In genomic region chr6:76703285-76703684, GRCh38 we compare ENCODE assay signal across 19 cellular contexts.
DNase-seq lines count a peak whose midpoint lies in the region; ATAC-seq, FAIRE-seq and TF ChIP-seq lines count a peak whose summit lies in the region.
"Had no signal": no experiment of that assay in that cellular context is flagged by ENCODE, and none has a peak within 500 bp of the region (broad histone marks: within the 10 kb centered on the region; RNA-seq: fewer than 3 reads in every experiment).

No MANE protein-coding gene starts in this region.

- no peaks in the 10 kb centered on the region for H3K9me3 ChIP-seq in uterus
- H3K9me3 ChIP-seq: BE2C, Caco-2 had no signal

- FAIRE-seq in bronchial epithelial cell (lab: Jason Lieb, UNC): no peak
- FAIRE-seq: A204.1, GM12892, GM18507 had no signal

- intact Hi-C loops in uterus (cut with DNase I; ENCODE audit: low total_unique reads): no loop called here

- no peak for TF ChIP-seq CTCF in bronchial epithelial cell (IDR thresholded peaks at IDR 0.05; ENCODE audit: insufficient read depth, low read length, severe bottlenecking)
- no peak for TF ChIP-seq CTCF in uterus (IDR thresholded peaks at IDR 0.05)

- peak; percentile 4 for DNase-seq in HPDE6-E6E7 (ENCODE audit: extremely low spot score)
- peak; percentile 80 for DNase-seq in bronchial epithelial cell (ENCODE audit: low read depth)
- DNase-seq in iris pigment epithelial cell (ENCODE audit: low read depth): peak; percentile 6
- DNase-seq in uterus: no peak
- DNase-seq in HuH-7.5 (ENCODE audit: low spot score): no peak
- no peak for DNase-seq in hippocampal formation (lab: John Stamatoyannopoulos, UW)
- DNase-seq: ACHN; BE2C; C1 segment of cervical spinal cord; Caco-2; CD4-positive, CD25-positive, alpha-beta regulatory T cell; CD8-positive, alpha-beta memory T cell; GDM1; GOT3; H7 had no signal

- H3K27me3 ChIP-seq in bronchial epithelial cell (ENCODE audit: control insufficient read depth, insufficient read depth, low read length): no peaks in the 10 kb centered on the region
- no peaks in the 10 kb centered on the region for H3K27me3 ChIP-seq in uterus
- H3K27me3 ChIP-seq: BE2C had no signal

- H3K4me1 ChIP-seq in uterus: no peaks in the 10 kb centered on the region
- H3K4me1 ChIP-seq: BE2C, Caco-2 had no signal

- no peak for TF ChIP-seq POLR2A in uterus (IDR thresholded peaks at IDR 0.05)

- no peak overlapping the region for H3K27ac ChIP-seq in uterus

- ATAC-seq in HG03095 (IDR thresholded peaks at IDR 0.05; ENCODE audit: unreplicated experiment): no peak

- H3K4me3 ChIP-seq in bronchial epithelial cell (ENCODE audit: low read depth, low read length) (no peak overlapping the region), uterus (no peak overlapping the region)

- H3K36me3 ChIP-seq in bronchial epithelial cell (ENCODE audit: control insufficient read depth, insufficient read depth, low read length): no peaks in the 10 kb centered on the region
- no peaks in the 10 kb centered on the region for H3K36me3 ChIP-seq in uterus
- H3K36me3 ChIP-seq: BE2C had no signal

Comparison
In these comparisons a context has a peak if more than half of its experiments do, and no peak if none do; other contexts are left out.
1. DNase-seq: peak in HPDE6-E6E7 (single experiment), bronchial epithelial cell (single experiment) and iris pigment epithelial cell (single experiment); none in uterus (0 of 2), HuH-7.5 (single experiment) and hippocampal formation (0 of 2).